16 cellular contexts compared by ENCODE assay signal in the genomic region with DNA sequence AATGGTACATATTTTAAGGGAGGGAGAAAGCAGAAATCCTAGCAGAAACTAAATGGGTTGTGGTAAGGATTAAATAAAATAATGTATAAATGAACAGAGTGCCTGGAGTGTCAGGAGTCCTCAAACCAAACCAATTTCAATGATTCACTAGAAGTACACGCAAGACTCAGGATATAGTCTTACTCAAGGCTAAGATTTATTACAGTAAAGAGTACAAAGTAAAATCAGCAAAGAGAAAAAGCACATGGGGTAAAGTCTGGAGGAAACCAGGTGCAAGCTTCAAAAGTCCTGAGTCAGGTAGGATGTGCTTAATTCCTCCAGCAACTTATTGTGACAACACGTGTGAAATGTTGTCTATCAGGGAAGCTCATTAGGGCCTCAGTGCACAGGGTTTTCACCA.
DNase-seq lines count a peak whose midpoint lies in the region; ATAC-seq, FAIRE-seq and TF ChIP-seq lines count a peak whose summit lies in the region.
"Had no signal": no experiment of that assay in that cellular context is flagged by ENCODE, and none has a peak within 500 bp of the region (broad histone marks: within the 10 kb centered on the region; RNA-seq: fewer than 3 reads in every experiment).

No MANE protein-coding gene starts in this region.

- peaks cover 4% of the 10 kb centered on the region for H3K4me1 Mint-ChIP-seq in activated CD4-positive, alpha-beta T cell treated with anti-CD3 and anti-CD28 coated beads, Interleukin-2, amount 10 ng/mL, durations not matched to agents 24 days and 14 days
- H3K4me1 Mint-ChIP-seq: CD8-positive, alpha-beta memory T cell had no signal

- DNase-seq in AG10803 (ENCODE audit: low read depth) (peak; percentile 6), RCC 7860 (ENCODE audit: low spot score) (peak; percentile 16), fibroblast of mammary gland (ENCODE audit: low read depth) (peak; percentile 16), kidney tubule cell (ENCODE audit: low spot score) (peak; percentile 35), HPDE6-E6E7 (ENCODE audit: extremely low spot score) (no peak), NCI-H2107 (lab: John Stamatoyannopoulos, UW) (no peak)
- DNase-seq in activated CD4-positive, alpha-beta T cell treated with anti-CD3 and anti-CD28 coated beads, Interleukin-2, amount 10 ng/mL, durations not matched to agents 24 days and 14 days, result no peak
- DNase-seq: AML-193; Caco-2; CD8-positive, alpha-beta memory T cell; DND-41; GF-D8; H7 had no signal

- H3K4me3 Mint-ChIP-seq in activated CD4-positive, alpha-beta T cell treated with anti-CD3 and anti-CD28 coated beads, Interleukin-2, amount 10 ng/mL, durations not matched to agents 24 days and 14 days, result no peak overlapping the region
- H3K4me3 Mint-ChIP-seq: CD8-positive, alpha-beta memory T cell; GM23338 had no signal

- no peak for ATAC-seq in GM21381 (IDR thresholded peaks at IDR 0.05; ENCODE audit: unreplicated experiment)
- ATAC-seq: GM23338 had no signal

- FAIRE-seq in RCC 7860 (lab: Jason Lieb, UNC), result peak; percentile 30

- TF ChIP-seq CTCF in AG10803 (conservative IDR thresholded peaks at IDR 0.05; ENCODE audit: low read length), result no peak
- no peak for TF ChIP-seq CTCF in fibroblast of mammary gland (conservative IDR thresholded peaks at IDR 0.05; ENCODE audit: control insufficient read depth, insufficient read depth, low read depth, low read length)

- H3K36me3 Mint-ChIP-seq in activated CD4-positive, alpha-beta T cell treated with anti-CD3 and anti-CD28 coated beads, Interleukin-2, amount 10 ng/mL, durations not matched to agents 24 days and 14 days (ENCODE audit: low read depth), result no peaks in the 10 kb centered on the region
- H3K36me3 Mint-ChIP-seq: CD8-positive, alpha-beta memory T cell had no signal

- H3K9me3 Mint-ChIP-seq in activated CD4-positive, alpha-beta T cell treated with anti-CD3 and anti-CD28 coated beads, Interleukin-2, amount 10 ng/mL, durations not matched to agents 24 days and 14 days, result peaks cover 7% of the 10 kb centered on the region
- H3K9me3 Mint-ChIP-seq: GM23338 had no signal

- peaks cover 32% of the 10 kb centered on the region for H3K27me3 Mint-ChIP-seq in activated CD4-positive, alpha-beta T cell treated with anti-CD3 and anti-CD28 coated beads, Interleukin-2, amount 10 ng/mL, durations not matched to agents 24 days and 14 days

- H3K27ac Mint-ChIP-seq in activated CD4-positive, alpha-beta T cell treated with anti-CD3 and anti-CD28 coated beads, Interleukin-2, amount 10 ng/mL, durations not matched to agents 24 days and 14 days, result no peak overlapping the region
- H3K27ac Mint-ChIP-seq: CD8-positive, alpha-beta memory T cell; GM23338 had no signal

- intact Hi-C loops in activated CD4-positive, alpha-beta T cell treated with anti-CD3 and anti-CD28 coated beads, Interleukin-2, amount 10 ng/mL, durations not matched to agents 24 days and 14 days (cut with micrococcal nuclease), result no loop called here

- H3K4me3 ChIP-seq in AG10803 (ENCODE audit: low read length) (no peak overlapping the region), fibroblast of mammary gland (ENCODE audit: control insufficient read depth, low read depth, low read length) (no peak overlapping the region)
- H3K4me3 ChIP-seq: BLaER1, GM23338 had no signal

Comparison
In these comparisons a context has a peak if more than half of its experiments do, and no peak if none do; other contexts are left out.
1. DNase-seq: peak in AG10803 (single experiment), RCC 7860 (single experiment), fibroblast of mammary gland (single experiment) and kidney tubule cell (single experiment); none in HPDE6-E6E7 (single experiment), activated CD4-positive, alpha-beta T cell treated with anti-CD3 and anti-CD28 coated beads, Interleukin-2, amount 10 ng/mL, durations not matched to agents 24 days and 14 days (single experiment) and NCI-H2107 (single experiment).